20 cellular contexts compared by ENCODE assay signal in the genomic region with DNA sequence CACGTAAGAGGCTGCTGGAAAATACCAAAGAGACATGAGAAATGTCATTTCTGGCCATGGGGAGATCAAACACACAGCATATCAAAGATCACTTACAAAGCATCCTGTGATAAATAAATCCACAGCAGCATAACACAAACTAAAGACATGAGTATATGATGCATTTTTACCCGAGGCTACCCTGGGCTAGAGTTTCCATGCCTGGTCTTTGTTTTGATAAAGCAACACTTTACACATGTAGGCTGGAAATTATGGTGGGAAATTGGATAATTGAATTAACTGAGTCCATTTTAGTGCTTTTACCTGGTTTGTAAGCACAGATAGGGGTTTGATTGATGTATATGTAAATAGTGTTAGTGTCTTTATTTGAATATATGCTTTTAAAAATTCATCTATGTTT.
A peak's percentile ranks its signal among the peaks of the same experiment; 100 is the strongest.
DNase-seq lines count a peak whose midpoint lies in the region; ATAC-seq and TF ChIP-seq lines count a peak whose summit lies in the region.
"Had no signal": no experiment of that assay in that cellular context is flagged by ENCODE, and none has a peak within 500 bp of the region (broad histone marks: within the 10 kb centered on the region; RNA-seq: fewer than 3 reads in every experiment).

No MANE protein-coding gene starts in this region.

- DNase-seq in NCI-H526 treated with DMSO at 0.1 percent for 48 hours (lab: John Stamatoyannopoulos, UW) (peak; percentile 19), body of pancreas (no peak), mesothelial cell of epicardium (ENCODE audit: low spot score in 2 of 2, unreplicated experiment in 2 of 2) (no peak), stomach (no peak), UCSD-AML1 (lab: John Stamatoyannopoulos, UW; ENCODE audit: unreplicated experiment) (no peak), head of caudate nucleus (no peak)
- DNase-seq in NK-92 treated with Interleukin-12 subunit alpha and Interleukin-12 subunit beta, amount 100 ng/mL, for 24 hours (lab: John Stamatoyannopoulos, UW) = no peak
- DNase-seq: activated CD4-positive, alpha-beta T cell treated with anti-CD3 and anti-CD28 coated beads, Interleukin-2, amount 10 ng/mL, durations not matched to agents 7 days and 5 days; activated CD8-positive, alpha-beta memory T cell treated with anti-CD3 and anti-CD28 coated beads, Interleukin-2, amount 50 U/mL, for 4 hours; activated gamma-delta T cell; CD8-positive, alpha-beta T cell; GOT3; MG63; NCI-H146; SHP77 treated with DMSO at 0.1 percent for 48 hours had no signal

- peaks cover 76% of the 10 kb centered on the region for H3K4me1 ChIP-seq in body of pancreas
- peaks cover 16 to 85% (median 52%) of the 10 kb centered on the region in 4 donors for H3K4me1 ChIP-seq in stomach
- H3K4me1 ChIP-seq: breast epithelium had no signal

- no peak for TF ChIP-seq EP300 in stomach (IDR thresholded peaks at IDR 0.05)

- TF ChIP-seq POLR2A in body of pancreas (IDR thresholded peaks at IDR 0.05) = no peak
- no peak for TF ChIP-seq POLR2A in stomach (IDR thresholded peaks at IDR 0.05)

- H3K36me3 ChIP-seq in body of pancreas (replicated peaks in 1 of 2; ENCODE audit: insufficient read depth in 1 of 2, low read depth in 2 of 2) = peaks cover 0 to 6% of the 10 kb centered on the region in 2 donors
- peaks cover 18 to 60% (median 41%) of the 10 kb centered on the region in 4 donors for H3K36me3 ChIP-seq in stomach
- H3K36me3 ChIP-seq: breast epithelium had no signal

- H3K27me3 Mint-ChIP-seq in mesothelial cell of epicardium (ENCODE audit: low read depth) = no peaks in the 10 kb centered on the region
- H3K27me3 Mint-ChIP-seq: activated CD4-positive, alpha-beta T cell treated with anti-CD3 and anti-CD28 coated beads, Interleukin-2, amount 10 ng/mL, durations not matched to agents 7 days and 5 days; IgD-negative memory B cell had no signal

- H3K4me3 Mint-ChIP-seq in mesothelial cell of epicardium = no peak overlapping the region
- H3K4me3 Mint-ChIP-seq: activated CD4-positive, alpha-beta T cell treated with anti-CD3 and anti-CD28 coated beads, Interleukin-2, amount 10 ng/mL, durations not matched to agents 7 days and 5 days; CD8-positive, alpha-beta T cell; IgD-negative memory B cell; neural crest cell had no signal

- WGBS in body of pancreas, 2 donors = 59 to 65% methylated on average over 2 of the region's 2 CpGs
- 56 to 76% (median 62%) methylated on average over 2 of the region's 2 CpGs for WGBS in stomach, 5 donors

- no peak for ATAC-seq in body of pancreas
- ATAC-seq: CD8-positive, alpha-beta T cell had no signal

- H3K36me3 Mint-ChIP-seq in mesothelial cell of epicardium = peaks cover 14% of the 10 kb centered on the region

- intact Hi-C loops in body of pancreas (cut with DNase I) (no loop called here), stomach (cut with DNase I; ENCODE audit: low total_unique reads) (no loop called here), head of caudate nucleus (cut with DNase I) (no loop called here)

- H3K9me3 ChIP-seq in body of pancreas = no peaks in the 10 kb centered on the region
- H3K9me3 ChIP-seq in stomach = no peaks in the 10 kb centered on the region
- H3K9me3 ChIP-seq: breast epithelium, MG63, suprapubic skin had no signal

- no peaks in the 10 kb centered on the region for H3K9me3 Mint-ChIP-seq in mesothelial cell of epicardium
- H3K9me3 Mint-ChIP-seq: activated CD4-positive, alpha-beta T cell treated with anti-CD3 and anti-CD28 coated beads, Interleukin-2, amount 10 ng/mL, durations not matched to agents 7 days and 5 days; CD8-positive, alpha-beta T cell; IgD-negative memory B cell; neural crest cell had no signal

- H3K4me1 Mint-ChIP-seq in mesothelial cell of epicardium = peaks cover 26% of the 10 kb centered on the region
- H3K4me1 Mint-ChIP-seq: IgD-negative memory B cell had no signal

- no peak for TF ChIP-seq CTCF in body of pancreas (IDR thresholded peaks at IDR 0.05)
- TF ChIP-seq CTCF in mesothelial cell of epicardium (IDR thresholded peaks at IDR 0.05; ENCODE audit: unreplicated experiment) = no peak
- no peak for TF ChIP-seq CTCF in stomach (IDR thresholded peaks at IDR 0.05)

- H3K27ac Mint-ChIP-seq in mesothelial cell of epicardium = peak overlapping the region; percentile 88
- H3K27ac Mint-ChIP-seq: activated CD4-positive, alpha-beta T cell treated with anti-CD3 and anti-CD28 coated beads, Interleukin-2, amount 10 ng/mL, durations not matched to agents 7 days and 5 days; CD8-positive, alpha-beta T cell; IgD-negative memory B cell had no signal

- H3K4me3 ChIP-seq in body of pancreas (no peak overlapping the region), stomach (no peak overlapping the region)
- H3K4me3 ChIP-seq: breast epithelium, MG63, suprapubic skin had no signal

- H3K27ac ChIP-seq in body of pancreas (peak overlapping the region in 3 of 4 donors; percentile 12 to 61 (median 17)), stomach (peak overlapping the region in 4 of 5 donors; percentile 25 to 64 (median 54))
- H3K27ac ChIP-seq: breast epithelium, HL-60, suprapubic skin had no signal

- H3K27me3 ChIP-seq in body of pancreas (no peaks in the 10 kb centered on the region), stomach (no peaks in the 10 kb centered on the region)
- H3K27me3 ChIP-seq: breast epithelium, MG63, suprapubic skin had no signal
